10 cellular contexts compared by ENCODE assay signal in genomic region chrX:45295587-45295986, GRCh38.
DNase-seq lines count a peak whose midpoint lies in the region; ATAC-seq and TF ChIP-seq lines count a peak whose summit lies in the region.
"Had no signal": no experiment of that assay in that cellular context is flagged by ENCODE, and none has a peak within 500 bp of the region (broad histone marks: within the 10 kb centered on the region; RNA-seq: fewer than 3 reads in every experiment).

No MANE protein-coding gene starts in this region.

- TF ChIP-seq CTCF in brain microvascular endothelial cell (IDR thresholded peaks at IDR 0.05; ENCODE audit: low read depth, low read length, missing control alignments): no peak
- TF ChIP-seq CTCF in nephron progenitor cell (IDR thresholded peaks at IDR 0.05): no peak

- in situ Hi-C loops in GM23248 (cut with MboI): no loop called here
- in situ Hi-C loops in brain microvascular endothelial cell (cut with HindIII; ENCODE audit: low pct_ligation_motif_present, low sequenced_read_pairs): no loop called here

- H3K36me3 ChIP-seq in GM23248 (ENCODE audit: low read depth) (no peaks in the 10 kb centered on the region), brain microvascular endothelial cell (replicated peaks) (no peaks in the 10 kb centered on the region)
- H3K36me3 ChIP-seq: neural progenitor cell had no signal

- H3K27ac ChIP-seq in GM23248: no peak overlapping the region
- no peak overlapping the region for H3K27ac ChIP-seq in brain microvascular endothelial cell
- H3K27ac ChIP-seq: neural progenitor cell had no signal

- no peaks in the 10 kb centered on the region for H3K27me3 Mint-ChIP-seq in nephron progenitor cell (ENCODE audit: low read depth, poor library complexity)

- H3K9me2 ChIP-seq in GM23248 (ENCODE audit: insufficient read depth): no peaks in the 10 kb centered on the region

- no peaks in the 10 kb centered on the region for H4K20me1 ChIP-seq in GM23248 (ENCODE audit: insufficient read depth)

- H3F3A ChIP-seq in GM23248 (ENCODE audit: insufficient read depth): no peaks in the 10 kb centered on the region

- H3K4me2 ChIP-seq in GM23248 (ENCODE audit: unreplicated experiment): no peak overlapping the region
- H3K4me2 ChIP-seq: neural progenitor cell had no signal

- no peak overlapping the region for H3K9ac ChIP-seq in GM23248
- H3K9ac ChIP-seq: neural progenitor cell had no signal

- no peak overlapping the region for H2AFZ ChIP-seq in GM23248
- H2AFZ ChIP-seq: neural progenitor cell had no signal

- H3K36me3 Mint-ChIP-seq in nephron progenitor cell (ENCODE audit: low read depth): no peaks in the 10 kb centered on the region
- H3K36me3 Mint-ChIP-seq: neural progenitor cell had no signal

- H3K4me1 ChIP-seq in GM23248 (ENCODE audit: insufficient read depth): 0 out of 2 replicates have a peak, but pooled peaks cover 3% of the 10 kb centered on the region

- 3 to 8% methylated on average over 2 of the region's 2 CpGs for whole genome bisulfite sequencing in GM23248 (ENCODE audit: low coverage in 1 of 2, low lambda C conversion rate in 2 of 2, missing lambda C conversion rate in 2 of 2), 2 experiments

- peaks cover 15% of the 10 kb centered on the region for H3K4me1 Mint-ChIP-seq in nephron progenitor cell

- ATAC-seq in left ventricle myocardium superior: no peak
- ATAC-seq: GM12878 had no signal

- H3K27me3 ChIP-seq in GM23248 (replicated peaks; ENCODE audit: insufficient read depth) (no peaks in the 10 kb centered on the region), brain microvascular endothelial cell (replicated peaks) (no peaks in the 10 kb centered on the region)
- H3K27me3 ChIP-seq: neural progenitor cell had no signal

- H3K9me3 Mint-ChIP-seq in nephron progenitor cell: peaks cover 13% of the 10 kb centered on the region
- H3K9me3 Mint-ChIP-seq: neural progenitor cell had no signal

- no peaks in the 10 kb centered on the region for H3K79me2 ChIP-seq in GM23248 (ENCODE audit: insufficient read depth)

- no peaks in the 10 kb centered on the region for H3K9me3 ChIP-seq in GM23248 (ENCODE audit: low read depth)

- H3K4me3 Mint-ChIP-seq in nephron progenitor cell: no peak overlapping the region
- H3K4me3 Mint-ChIP-seq: neural progenitor cell had no signal

- H3K4me3 ChIP-seq in GM23248 (no peak overlapping the region), brain microvascular endothelial cell (ENCODE audit: low read depth, low read length) (no peak overlapping the region)
- H3K4me3 ChIP-seq: GM12878, neural progenitor cell had no signal

- intact Hi-C loops in left ventricle myocardium superior (cut with micrococcal nuclease): no loop called here

- DNase-seq in GM23248 (peak; percentile 7), NCI-H1092 (lab: John Stamatoyannopoulos, UW) (peak; percentile 20), brain microvascular endothelial cell (peak; percentile 36), nephron progenitor cell (peak; percentile 54), left ventricle myocardium superior (no peak), GM19240 (ENCODE audit: insufficient read length, low spot score) (no peak)
- DNase-seq in stimulated activated CD4-positive, alpha-beta T cell treated with anti-CD3 and anti-CD28 coated beads, Interleukin-4, amount 100 ng/mL, for 1 hour: no peak
- DNase-seq: anterior cingulate cortex had no signal

- H3K27ac Mint-ChIP-seq in nephron progenitor cell: no peak overlapping the region
- H3K27ac Mint-ChIP-seq: neural progenitor cell had no signal

Comparison
In these comparisons a context has a peak if more than half of its experiments do, and no peak if none do; other contexts are left out.
1. DNase-seq: peak in GM23248 (single experiment), NCI-H1092 (single experiment), brain microvascular endothelial cell (single experiment) and nephron progenitor cell (single experiment); none in stimulated activated CD4-positive, alpha-beta T cell treated with anti-CD3 and anti-CD28 coated beads, Interleukin-4, amount 100 ng/mL, for 1 hour (single experiment), left ventricle myocardium superior (single experiment) and GM19240 (single experiment).